Comparison of ENCODE assay signal across 20 cellular contexts in the genomic region with DNA sequence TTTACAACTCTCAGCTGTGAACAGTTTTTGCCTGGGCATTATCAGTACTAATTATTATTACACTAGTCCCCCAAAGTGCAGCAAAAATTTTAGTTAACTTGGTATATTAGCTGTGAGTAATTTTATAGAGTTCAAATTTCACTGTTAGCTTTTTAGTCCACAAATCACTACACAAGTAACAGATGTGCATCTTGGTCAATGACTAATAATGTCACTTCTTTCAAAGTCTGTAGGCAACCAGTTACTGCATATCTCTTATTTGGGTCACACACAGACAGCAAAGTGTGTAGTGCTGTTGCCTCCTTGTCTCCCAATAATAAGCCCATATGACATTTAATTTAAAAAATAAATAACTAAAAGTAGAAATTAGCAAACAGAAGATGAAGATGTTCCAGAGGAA.
"Had no signal": no experiment of that assay in that cellular context is flagged by ENCODE, and none has a peak within 500 bp of the region (broad histone marks: within the 10 kb centered on the region; RNA-seq: fewer than 3 reads in every experiment).

No MANE protein-coding gene starts in this region.

- H3K27me3 ChIP-seq: esophagus squamous epithelium, ovary, vagina had no signal

- H3K4me3 ChIP-seq: esophagus squamous epithelium, mucosa of descending colon, ovary, psoas muscle, vagina had no signal

- DNase-seq: activated CD4-positive, alpha-beta T cell treated with anti-CD3 and anti-CD28 coated beads, Interleukin-2, amount 10 ng/mL, durations not matched to agents 7 days and 5 days; activated gamma-delta T cell treated with Interleukin-2 at 50 U/mL for 16 hours; effector CD8-positive, alpha-beta T cell; esophagus squamous epithelium; hypothalamus; islet precursor cell; mucosa of descending colon; naive thymus-derived CD4-positive, alpha-beta T cell; ovary; psoas muscle; right cardiac atrium; small intestine; stimulated activated CD4-positive, alpha-beta T cell treated with anti-CD3 and anti-CD28 coated beads, Interleukin-15, amount 100 ng/mL, for 24 hours; stimulated activated CD4-positive, alpha-beta T cell treated with anti-CD3 and anti-CD28 coated beads, Interleukin-2, amount 100 ng/mL, for 48 hours; stimulated activated naive CD8-positive, alpha-beta T cell treated with anti-CD3 and anti-CD28 coated beads, Interleukin-15, amount 100 ng/mL, for 72 hours; trophoblast cell had no signal

- FAIRE-seq: endothelial cell of umbilical vein, frontal cortex, small intestine had no signal

- H3K9me3 ChIP-seq: esophagus squamous epithelium, mucosa of descending colon, ovary, psoas muscle, vagina had no signal

- H3K36me3 ChIP-seq: esophagus squamous epithelium, ovary, vagina had no signal

- H3K27ac ChIP-seq: esophagus squamous epithelium, ovary, psoas muscle, vagina had no signal

- ATAC-seq: activated CD4-positive, CD25-positive, alpha-beta regulatory T cell treated with anti-CD3 and anti-CD28 coated beads, Interleukin-2, amount 50 U/mL, for 24 hours; mucosa of descending colon; naive thymus-derived CD4-positive, alpha-beta T cell; psoas muscle; right cardiac atrium; stimulated activated naive CD8-positive, alpha-beta T cell treated with anti-CD3 and anti-CD28 coated beads, Interleukin-15, amount 100 ng/mL, for 72 hours had no signal

- H3K4me1 ChIP-seq: esophagus squamous epithelium, psoas muscle, vagina had no signal
